27 cellular contexts compared by ENCODE assay signal in the genomic region with DNA sequence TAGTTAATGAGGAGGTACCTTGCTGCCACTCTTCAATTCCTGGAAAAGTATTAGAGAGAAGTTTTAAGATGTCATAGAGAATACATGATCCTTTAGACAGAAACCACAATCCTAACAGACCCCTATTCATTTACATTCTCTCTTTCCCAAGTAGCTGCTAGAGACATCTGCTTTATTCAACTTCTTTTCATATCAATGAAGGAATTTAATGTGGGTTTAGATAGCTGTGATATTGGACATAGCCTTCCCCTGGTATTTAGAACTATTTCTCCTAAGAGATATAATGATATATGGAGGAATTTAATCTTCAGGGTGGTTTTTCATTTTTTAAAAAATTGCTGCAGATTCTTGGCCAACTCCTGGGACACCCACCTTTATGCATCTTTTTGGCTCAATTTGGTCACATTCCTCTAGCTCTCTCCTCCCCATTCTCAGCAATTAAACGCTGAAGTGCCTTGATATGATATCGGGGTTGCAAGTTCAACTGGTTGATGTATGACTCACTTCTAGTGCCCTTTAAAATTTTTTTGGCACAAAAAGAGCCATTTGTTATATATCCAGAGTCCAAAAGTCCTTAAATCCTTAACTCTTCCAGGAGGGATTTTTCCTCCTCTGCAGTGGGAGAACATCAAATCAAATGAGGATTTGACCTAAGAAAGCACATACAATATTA. TPM values are rescaled to one million over a fixed set of nuclear protein-coding genes. Genes with fewer than 3 reads are reported as not detected.
DNase-seq lines count a peak whose midpoint lies in the region; ATAC-seq, FAIRE-seq and TF ChIP-seq lines count a peak whose summit lies in the region.
"Had no signal": no experiment of that assay in that cellular context is flagged by ENCODE, and none has a peak within 500 bp of the region (broad histone marks: within the 10 kb centered on the region; RNA-seq: fewer than 3 reads in every experiment).

No MANE protein-coding gene starts in this region.

- H3K27ac Mint-ChIP-seq in CD4-positive, CD25-positive, alpha-beta regulatory T cell = peak overlapping the region; percentile 33 to 83 (median 38)
- peak overlapping the region; percentile 76 for H3K27ac Mint-ChIP-seq in dendritic cell treated with granulocyte-macrophage colony-stimulating factor and Interleukin-4, amounts not matched to agents 40 ng/mL and 50 ng/mL, for 4 days
- H3K27ac Mint-ChIP-seq in mesothelial cell of epicardium = peak overlapping the region; percentile 47
- no peak overlapping the region for H3K27ac Mint-ChIP-seq in activated naive CD4-positive, alpha-beta T cell treated with anti-CD3 and anti-CD28 coated beads, Interleukin-2, amount 50 U/mL, for 72 hours
- H3K27ac Mint-ChIP-seq: activated naive CD8-positive, alpha-beta T cell treated with anti-CD3 and anti-CD28 coated beads, Interleukin-2, amount 10 ng/mL, durations not matched to agents 7 days and 5 days; GM23338; natural killer cell treated with Interleukin-12 subunit alpha and Interleukin-12 subunit beta and Interleukin-15 and Interleukin-18, amount 100 ng/mL, for 72 hours had no signal

- DNase-seq in CD4-positive, CD25-positive, alpha-beta regulatory T cell = no peak
- DNase-seq in M059J (ENCODE audit: low read depth) = peak; percentile 29
- DNase-seq in mesothelial cell of epicardium (ENCODE audit: low spot score in 2 of 2, unreplicated experiment in 2 of 2) = no peak
- no peak for DNase-seq in activated naive CD4-positive, alpha-beta T cell treated with anti-CD3 and anti-CD28 coated beads, Interleukin-2, amount 50 U/mL, for 72 hours (ENCODE audit: low spot score in 2 of 2)
- no peak for DNase-seq in NCI-H748 (lab: John Stamatoyannopoulos, UW; ENCODE audit: unreplicated experiment)
- no peak for DNase-seq in GM12891 (ENCODE audit: insufficient read length, low spot score)
- DNase-seq: activated CD4-positive, alpha-beta T cell treated with anti-CD3 and anti-CD28 coated beads for 1 hour; activated effector memory CD4-positive, alpha-beta T cell treated with anti-CD3 and anti-CD28 coated beads, Interleukin-2, amount 50 U/mL, for 16 hours; activated naive CD8-positive, alpha-beta T cell treated with anti-CD3 and anti-CD28 coated beads, Interleukin-2, amount 10 ng/mL, durations not matched to agents 7 days and 5 days; activated T-cell treated with anti-CD3 and anti-CD28 coated beads for 4 hours; central memory CD4-positive, alpha-beta T cell; glutamatergic neuron; left ventricle myocardium superior; NCI-H1694 treated with DMSO at 0.1 percent for 48 hours; NCI-H2171; NCI-H510A treated with DMSO at 0.1 percent for 48 hours; SHP77 treated with DMSO at 0.1 percent for 48 hours; transverse colon had no signal

- intact Hi-C loops in dendritic cell treated with granulocyte-macrophage colony-stimulating factor and Interleukin-4, amounts not matched to agents 40 ng/mL and 50 ng/mL, for 4 days (cut with micrococcal nuclease) = loop anchor here (5.0 kb wide), 1 partner anchor 56 kb away; a partner anchor contains a TSS

- peaks cover 11% of the 10 kb centered on the region for H3K36me3 Mint-ChIP-seq in CD4-positive, CD25-positive, alpha-beta regulatory T cell
- peaks cover 77% of the 10 kb centered on the region for H3K36me3 Mint-ChIP-seq in dendritic cell treated with granulocyte-macrophage colony-stimulating factor and Interleukin-4, amounts not matched to agents 40 ng/mL and 50 ng/mL, for 4 days (ENCODE audit: low read depth)
- H3K36me3 Mint-ChIP-seq in mesothelial cell of epicardium = peaks cover 13% of the 10 kb centered on the region
- peaks cover 0 to 15% of the 10 kb centered on the region in 2 donors for H3K36me3 Mint-ChIP-seq in activated naive CD4-positive, alpha-beta T cell treated with anti-CD3 and anti-CD28 coated beads, Interleukin-2, amount 50 U/mL, for 72 hours
- H3K36me3 Mint-ChIP-seq: natural killer cell treated with Interleukin-12 subunit alpha and Interleukin-12 subunit beta and Interleukin-15 and Interleukin-18, amount 100 ng/mL, for 72 hours had no signal

- TF ChIP-seq POLR2A in GM12891 (IDR thresholded peaks at IDR 0.05; ENCODE audit: low read depth, low read length) = no peak

- ATAC-seq in CD4-positive, CD25-positive, alpha-beta regulatory T cell (ENCODE audit: low read depth in 2 of 2) = no peak
- ATAC-seq in activated naive CD4-positive, alpha-beta T cell treated with anti-CD3 and anti-CD28 coated beads, Interleukin-2, amount 50 U/mL, for 72 hours = no peak
- ATAC-seq: GM12878; GM23338; HepG2; natural killer cell treated with Interleukin-12 subunit alpha and Interleukin-12 subunit beta and Interleukin-15 and Interleukin-18, amount 100 ng/mL, for 72 hours had no signal

- H3K36me3 ChIP-seq in CD4-positive, CD25-positive, alpha-beta regulatory T cell (ENCODE audit: control insufficient read depth, insufficient read depth, low read length) = peaks cover 46% of the 10 kb centered on the region
- H3K36me3 ChIP-seq: transverse colon had no signal

- H3K27ac ChIP-seq in CD4-positive, CD25-positive, alpha-beta regulatory T cell (ENCODE audit: insufficient read depth, low read length, poor library complexity, severe bottlenecking) = no peak overlapping the region
- H3K27ac ChIP-seq: parathyroid adenoma, PC-9, transverse colon had no signal

- peaks cover 0 to 29% (median 12%) of the 10 kb centered on the region in 4 donors for H3K4me1 Mint-ChIP-seq in CD4-positive, CD25-positive, alpha-beta regulatory T cell
- peaks cover 15% of the 10 kb centered on the region for H3K4me1 Mint-ChIP-seq in dendritic cell treated with granulocyte-macrophage colony-stimulating factor and Interleukin-4, amounts not matched to agents 40 ng/mL and 50 ng/mL, for 4 days (ENCODE audit: low read depth)
- H3K4me1 Mint-ChIP-seq in mesothelial cell of epicardium = peaks cover 24% of the 10 kb centered on the region
- H3K4me1 Mint-ChIP-seq: GM23338 had no signal

- no peak for FAIRE-seq in GM12891 (lab: Jason Lieb, UNC)
- FAIRE-seq: GM12878, HepG2, islet of Langerhans had no signal

- no peak overlapping the region for H3K4me3 ChIP-seq in CD4-positive, CD25-positive, alpha-beta regulatory T cell (ENCODE audit: low read depth, low read length)
- H3K4me3 ChIP-seq: GM12878, GM23338, PC-9, transverse colon had no signal

- H3K4me3 Mint-ChIP-seq in CD4-positive, CD25-positive, alpha-beta regulatory T cell = no peak overlapping the region
- H3K4me3 Mint-ChIP-seq in dendritic cell treated with granulocyte-macrophage colony-stimulating factor and Interleukin-4, amounts not matched to agents 40 ng/mL and 50 ng/mL, for 4 days = no peak overlapping the region
- H3K4me3 Mint-ChIP-seq in mesothelial cell of epicardium = no peak overlapping the region
- H3K4me3 Mint-ChIP-seq: activated naive CD8-positive, alpha-beta T cell treated with anti-CD3 and anti-CD28 coated beads, Interleukin-2, amount 10 ng/mL, durations not matched to agents 7 days and 5 days; CD14-positive monocyte; GM23338; natural killer cell treated with Interleukin-12 subunit alpha and Interleukin-12 subunit beta and Interleukin-15 and Interleukin-18, amount 100 ng/mL, for 72 hours had no signal

- TF ChIP-seq CTCF in mesothelial cell of epicardium (IDR thresholded peaks at IDR 0.05; ENCODE audit: unreplicated experiment) = no peak

- H3K9me3 ChIP-seq in CD4-positive, CD25-positive, alpha-beta regulatory T cell (ENCODE audit: control insufficient read depth in 2 of 2, low read length in 2 of 2) = no peaks in the 10 kb centered on the region
- H3K9me3 ChIP-seq: transverse colon had no signal

- H3K4me1 ChIP-seq in CD4-positive, CD25-positive, alpha-beta regulatory T cell (ENCODE audit: control insufficient read depth, insufficient read depth, low read length, poor library complexity, severe bottlenecking) = peaks cover 9% of the 10 kb centered on the region
- H3K4me1 ChIP-seq: parathyroid adenoma, transverse colon had no signal

- H3K9me3 Mint-ChIP-seq in CD4-positive, CD25-positive, alpha-beta regulatory T cell = peaks cover 0 to 2% (median 0%) of the 10 kb centered on the region in 7 donors
- no peaks in the 10 kb centered on the region for H3K9me3 Mint-ChIP-seq in dendritic cell treated with granulocyte-macrophage colony-stimulating factor and Interleukin-4, amounts not matched to agents 40 ng/mL and 50 ng/mL, for 4 days
- H3K9me3 Mint-ChIP-seq in mesothelial cell of epicardium = peaks cover 13% of the 10 kb centered on the region
- H3K9me3 Mint-ChIP-seq in activated naive CD4-positive, alpha-beta T cell treated with anti-CD3 and anti-CD28 coated beads, Interleukin-2, amount 50 U/mL, for 72 hours = no peaks in the 10 kb centered on the region
- H3K9me3 Mint-ChIP-seq: activated naive CD8-positive, alpha-beta T cell treated with anti-CD3 and anti-CD28 coated beads, Interleukin-2, amount 10 ng/mL, durations not matched to agents 7 days and 5 days; GM23338; natural killer cell treated with Interleukin-12 subunit alpha and Interleukin-12 subunit beta and Interleukin-15 and Interleukin-18, amount 100 ng/mL, for 72 hours had no signal

- H3K27me3 ChIP-seq in CD4-positive, CD25-positive, alpha-beta regulatory T cell (ENCODE audit: control insufficient read depth, insufficient read depth, low read length) = no peaks in the 10 kb centered on the region
- H3K27me3 ChIP-seq: transverse colon had no signal

- no peaks in the 10 kb centered on the region for H3K27me3 Mint-ChIP-seq in CD4-positive, CD25-positive, alpha-beta regulatory T cell
- no peaks in the 10 kb centered on the region for H3K27me3 Mint-ChIP-seq in dendritic cell treated with granulocyte-macrophage colony-stimulating factor and Interleukin-4, amounts not matched to agents 40 ng/mL and 50 ng/mL, for 4 days
- no peaks in the 10 kb centered on the region for H3K27me3 Mint-ChIP-seq in mesothelial cell of epicardium (ENCODE audit: low read depth)
- H3K27me3 Mint-ChIP-seq: activated naive CD8-positive, alpha-beta T cell treated with anti-CD3 and anti-CD28 coated beads, Interleukin-2, amount 10 ng/mL, durations not matched to agents 7 days and 5 days; natural killer cell treated with Interleukin-12 subunit alpha and Interleukin-12 subunit beta and Interleukin-15 and Interleukin-18, amount 100 ng/mL, for 72 hours had no signal

TF ChIP-seq in GM12891, 5 proteins besides CTCF, POLR2A, EP300 and RAD21:
- no peak for TF ChIP-seq SPI1 (IDR thresholded peaks at IDR 0.05; ENCODE audit: low read depth, low read length)
- no peak for TF ChIP-seq TAF1 (IDR thresholded peaks at IDR 0.05; ENCODE audit: low read depth, low read length)
- no peak for TF ChIP-seq POU2F2 (IDR thresholded peaks at IDR 0.05; ENCODE audit: low read depth, low read length)
- no peak for TF ChIP-seq POLR2AphosphoS5 (IDR thresholded peaks at IDR 0.05; ENCODE audit: low read depth, low read length)
- no peak for TF ChIP-seq PAX5 (IDR thresholded peaks at IDR 0.05; ENCODE audit: insufficient read depth, low read length, severe bottlenecking)

RNA-seq across cellular contexts. Expression of a gene that starts 57.6 kb away (rescaled TPM):
- total RNA-seq in CD4-positive, CD25-positive, alpha-beta regulatory T cell = 126 TPM
- polyA plus RNA-seq in CD4-positive, CD25-positive, alpha-beta regulatory T cell = 10 to 100 TPM; 26.5 to 36.4 (median 31.8) TPM
- total RNA-seq in M059J (2014; rRNA removed; shearing (Covaris generic)) = 2.3 and 3.4 TPM in 2 replicates
- 53.6 to 58.2 TPM (median 56.7 TPM) in 3 replicates for total RNA-seq in mesothelial cell of epicardium
- total RNA-seq in activated naive CD4-positive, alpha-beta T cell treated with anti-CD3 and anti-CD28 coated beads, Interleukin-2, amount 50 U/mL, for 72 hours = 10 to 100 TPM; 41.6 to 44.9 TPM
- 9.8 TPM for polyA plus RNA-seq in GM12891 (2012; ENCODE audit: low read depth, missing spikeins)

Comparison
In these comparisons a context has a peak if more than half of its experiments do, and no peak if none do; other contexts are left out.
1. H3K27ac Mint-ChIP-seq: peak in CD4-positive, CD25-positive, alpha-beta regulatory T cell (3 of 3), dendritic cell treated with granulocyte-macrophage colony-stimulating factor and Interleukin-4, amounts not matched to agents 40 ng/mL and 50 ng/mL, for 4 days (single experiment) and mesothelial cell of epicardium (single experiment); none in activated naive CD4-positive, alpha-beta T cell treated with anti-CD3 and anti-CD28 coated beads, Interleukin-2, amount 50 U/mL, for 72 hours (0 of 2).